In the genomic region with DNA sequence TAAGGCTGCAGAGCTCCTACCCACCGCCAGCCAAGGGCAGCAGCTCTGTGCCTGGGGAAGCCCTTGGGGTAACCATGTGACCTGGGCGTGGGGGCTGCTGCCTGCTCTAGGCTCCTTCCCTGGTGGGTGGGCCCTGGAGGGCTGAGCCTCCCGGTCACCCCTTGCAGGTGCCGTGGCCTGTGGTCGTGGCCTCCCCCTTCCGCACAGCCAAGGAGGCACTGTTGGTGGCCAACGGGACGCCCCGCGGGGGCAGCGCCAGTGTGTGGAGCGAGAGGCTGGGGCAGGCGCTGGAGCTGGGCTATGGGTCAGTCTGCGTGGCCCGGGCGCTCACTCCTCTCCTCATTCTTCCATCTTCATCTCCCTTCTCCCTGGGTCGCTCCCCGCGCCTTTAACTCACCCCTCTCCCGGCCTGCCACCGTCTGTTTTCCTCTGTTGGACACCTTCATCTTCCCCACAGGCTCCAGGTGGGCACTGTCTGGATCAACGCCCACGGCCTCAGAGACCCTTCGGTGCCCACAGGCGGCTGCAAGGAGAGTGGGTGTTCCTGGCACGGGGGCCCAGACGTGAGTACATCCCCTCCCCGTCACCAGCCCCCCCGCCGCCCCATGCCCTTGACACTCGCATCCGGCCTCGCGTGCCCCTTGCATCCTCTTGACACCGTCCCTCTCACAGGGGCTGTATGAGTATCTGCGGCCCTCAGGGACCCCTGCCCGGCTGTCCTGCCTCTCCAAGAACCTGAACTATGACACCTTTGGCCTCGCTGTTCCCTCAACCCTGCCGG, we compare ENCODE assay signal across 21 cellular contexts. TPM values are rescaled to one million over a fixed set of nuclear protein-coding genes. Genes with fewer than 3 reads are reported as not detected.
"Had no signal": no experiment of that assay in that cellular context is flagged by ENCODE, and none has a peak within 500 bp of the region (broad histone marks: within the 10 kb centered on the region; RNA-seq: fewer than 3 reads in every experiment).

No MANE protein-coding gene starts in this region.

- DNase-seq: activated CD4-positive, alpha-beta T cell treated with anti-CD3 and anti-CD28 coated beads for 4 hours; activated CD8-positive, alpha-beta T cell treated with anti-CD3 and anti-CD28 coated beads, Interleukin-2, amount 10 ng/mL, durations not matched to agents 7 days and 5 days; activated naive CD4-positive, alpha-beta T cell treated with anti-CD3 and anti-CD28 coated beads for 36 hours; foreskin fibroblast; hippocampal formation; kidney; left lung; mammary epithelial cell; naive B cell; posterior cingulate gyrus; retina; stimulated activated CD4-positive, alpha-beta T cell treated with anti-CD3 and anti-CD28 coated beads, Interleukin-12 subunit alpha, Interleukin-12 subunit beta, amount 100 ng/mL, for 4 hours; stimulated activated CD4-positive, alpha-beta T cell treated with anti-CD3 and anti-CD28 coated beads, Interleukin-2, amount 100 ng/mL, for 24 hours; stimulated activated naive B cell treated with anti-CD40 and anti-IgM and Interleukin-4, amounts not matched to agents 10 μg/mL and 1 μg/mL and 100 μg/mL, for 72 hours; T-helper 2 cell; thyroid gland had no signal

- H3K4me3 ChIP-seq: left lung, thyroid gland had no signal

- FAIRE-seq: colon, endothelial cell of umbilical vein, kidney, urothelium cell line had no signal

- H3K9me3 ChIP-seq: left lung, neutrophil, thyroid gland had no signal

- ATAC-seq: activated CD8-positive, alpha-beta T cell treated with anti-CD3 and anti-CD28 coated beads, Interleukin-2, amount 10 ng/mL, durations not matched to agents 7 days and 5 days; left lung; stimulated activated naive B cell treated with anti-CD40 and anti-IgM and Interleukin-4, amounts not matched to agents 10 μg/mL and 1 μg/mL and 100 μg/mL, for 72 hours had no signal

- H3K27me3 ChIP-seq: left lung, neutrophil, thyroid gland had no signal

- H3K27ac ChIP-seq: left lung, neutrophil, thyroid gland had no signal

RNA-seq across cellular contexts. Expression of gene SLC17A7, which starts 22.8 kb away (rescaled TPM):
- total RNA-seq: mononuclear cell had no signal
